In genomic region chr19:12794196-12794921, GRCh38 we compare ENCODE assay signal across 1 cellular context.
TF ChIP-seq lines count a peak whose summit lies in the region.

No MANE protein-coding gene starts in this region.

TF ChIP-seq in liver, 16 proteins besides CTCF, POLR2A, EP300 and RAD21 (continued from another document):
- TF ChIP-seq REST (IDR thresholded peaks at IDR 0.05): no peak
- TF ChIP-seq TAF1 (conservative IDR thresholded peaks at IDR 0.05): no peak
- no peak for TF ChIP-seq GABPA (IDR thresholded peaks at IDR 0.05 in 1 of 2, conservative IDR thresholded peaks at IDR 0.05 in 1 of 2)
- TF ChIP-seq FOXA2 (IDR thresholded peaks at IDR 0.05): no peak
